2 cellular contexts compared by ENCODE assay signal in the genomic region with DNA sequence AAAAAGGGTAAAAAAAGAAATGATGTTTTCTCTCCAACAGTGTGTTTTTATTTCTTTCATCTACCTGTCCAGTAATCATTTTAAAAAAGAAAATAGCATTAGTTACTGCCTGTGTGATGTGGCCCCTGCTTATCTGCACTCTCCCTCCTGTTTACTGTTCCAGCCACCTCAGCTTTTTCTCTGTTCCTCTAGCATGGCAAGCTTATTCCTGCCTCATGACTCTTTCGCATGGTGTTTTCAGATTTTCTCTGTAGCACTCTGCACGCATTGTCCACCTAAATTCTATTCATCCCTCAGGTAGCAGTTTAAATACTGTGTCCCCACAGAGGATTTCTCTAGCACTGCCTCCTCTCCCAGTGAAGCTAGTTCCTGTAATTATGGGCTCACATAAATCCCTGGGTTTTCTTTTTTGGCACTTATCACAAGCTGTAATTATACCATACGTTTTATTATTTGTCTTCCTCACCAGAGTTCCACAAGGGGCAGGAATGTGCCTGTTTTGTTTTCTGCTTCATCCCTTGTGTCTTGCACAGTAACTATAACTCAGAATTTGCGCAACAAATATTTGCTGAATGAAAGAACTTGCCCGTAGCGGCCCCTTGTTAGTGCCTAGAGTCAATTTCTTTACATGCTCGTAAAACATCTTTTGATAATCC.
TF ChIP-seq lines count a peak whose summit lies in the region.

No MANE protein-coding gene starts in this region.

TF ChIP-seq in HEK293, 187 proteins besides CTCF, POLR2A, EP300 and RAD21 (continued from another document):
- peak; percentile 95 for TF ChIP-seq PRDM6 (tag by site-specific recombination; IDR thresholded peaks at IDR 0.05)
- no peak for TF ChIP-seq ZNF48 (tag by site-specific recombination; IDR thresholded peaks at IDR 0.05)
- 0 out of 2 replicates have a peak, but pooled peaks have one; percentile 6 for TF ChIP-seq ZNF335 (tag by site-specific recombination; conservative IDR thresholded peaks at IDR 0.05)
- TF ChIP-seq, protein P1, sequence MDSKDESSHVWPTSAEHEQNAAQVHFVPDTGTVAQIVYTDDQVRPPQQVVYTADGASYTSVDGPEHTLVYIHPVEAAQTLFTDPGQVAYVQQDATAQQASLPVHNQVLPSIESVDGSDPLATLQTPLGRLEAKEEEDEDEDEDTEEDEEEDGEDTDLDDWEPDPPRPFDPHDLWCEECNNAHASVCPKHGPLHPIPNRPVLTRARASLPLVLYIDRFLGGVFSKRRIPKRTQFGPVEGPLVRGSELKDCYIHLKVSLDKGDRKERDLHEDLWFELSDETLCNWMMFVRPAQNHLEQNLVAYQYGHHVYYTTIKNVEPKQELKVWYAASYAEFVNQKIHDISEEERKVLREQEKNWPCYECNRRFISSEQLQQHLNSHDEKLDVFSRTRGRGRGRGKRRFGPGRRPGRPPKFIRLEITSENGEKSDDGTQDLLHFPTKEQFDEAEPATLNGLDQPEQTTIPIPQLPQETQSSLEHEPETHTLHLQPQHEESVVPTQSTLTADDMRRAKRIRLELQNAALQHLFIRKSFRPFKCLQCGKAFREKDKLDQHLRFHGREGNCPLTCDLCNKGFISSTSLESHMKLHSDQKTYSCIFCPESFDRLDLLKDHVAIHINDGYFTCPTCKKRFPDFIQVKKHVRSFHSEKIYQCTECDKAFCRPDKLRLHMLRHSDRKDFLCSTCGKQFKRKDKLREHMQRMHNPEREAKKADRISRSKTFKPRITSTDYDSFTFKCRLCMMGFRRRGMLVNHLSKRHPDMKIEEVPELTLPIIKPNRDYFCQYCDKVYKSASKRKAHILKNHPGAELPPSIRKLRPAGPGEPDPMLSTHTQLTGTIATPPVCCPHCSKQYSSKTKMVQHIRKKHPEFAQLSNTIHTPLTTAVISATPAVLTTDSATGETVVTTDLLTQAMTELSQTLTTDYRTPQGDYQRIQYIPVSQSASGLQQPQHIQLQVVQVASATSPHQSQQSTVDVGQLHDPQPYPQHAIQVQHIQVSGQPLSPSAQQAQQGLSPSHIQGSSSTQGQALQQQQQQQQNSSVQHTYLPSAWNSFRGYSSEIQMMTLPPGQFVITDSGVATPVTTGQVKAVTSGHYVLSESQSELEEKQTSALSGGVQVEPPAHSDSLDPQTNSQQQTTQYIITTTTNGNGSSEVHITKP (tag by site-specific recombination; IDR thresholded peaks at IDR 0.05) = peak; percentile 47; the same call in 1 of the 2 replicates
- TF ChIP-seq, protein P2, sequence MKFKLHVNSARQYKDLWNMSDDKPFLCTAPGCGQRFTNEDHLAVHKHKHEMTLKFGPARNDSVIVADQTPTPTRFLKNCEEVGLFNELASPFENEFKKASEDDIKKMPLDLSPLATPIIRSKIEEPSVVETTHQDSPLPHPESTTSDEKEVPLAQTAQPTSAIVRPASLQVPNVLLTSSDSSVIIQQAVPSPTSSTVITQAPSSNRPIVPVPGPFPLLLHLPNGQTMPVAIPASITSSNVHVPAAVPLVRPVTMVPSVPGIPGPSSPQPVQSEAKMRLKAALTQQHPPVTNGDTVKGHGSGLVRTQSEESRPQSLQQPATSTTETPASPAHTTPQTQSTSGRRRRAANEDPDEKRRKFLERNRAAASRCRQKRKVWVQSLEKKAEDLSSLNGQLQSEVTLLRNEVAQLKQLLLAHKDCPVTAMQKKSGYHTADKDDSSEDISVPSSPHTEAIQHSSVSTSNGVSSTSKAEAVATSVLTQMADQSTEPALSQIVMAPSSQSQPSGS (tag by site-specific recombination; IDR thresholded peaks at IDR 0.05; ENCODE audit: low read depth) = no peak
- TF ChIP-seq SP7 (tag by site-specific recombination; IDR thresholded peaks at IDR 0.05) = peak; percentile 99
- TF ChIP-seq, protein P3, sequence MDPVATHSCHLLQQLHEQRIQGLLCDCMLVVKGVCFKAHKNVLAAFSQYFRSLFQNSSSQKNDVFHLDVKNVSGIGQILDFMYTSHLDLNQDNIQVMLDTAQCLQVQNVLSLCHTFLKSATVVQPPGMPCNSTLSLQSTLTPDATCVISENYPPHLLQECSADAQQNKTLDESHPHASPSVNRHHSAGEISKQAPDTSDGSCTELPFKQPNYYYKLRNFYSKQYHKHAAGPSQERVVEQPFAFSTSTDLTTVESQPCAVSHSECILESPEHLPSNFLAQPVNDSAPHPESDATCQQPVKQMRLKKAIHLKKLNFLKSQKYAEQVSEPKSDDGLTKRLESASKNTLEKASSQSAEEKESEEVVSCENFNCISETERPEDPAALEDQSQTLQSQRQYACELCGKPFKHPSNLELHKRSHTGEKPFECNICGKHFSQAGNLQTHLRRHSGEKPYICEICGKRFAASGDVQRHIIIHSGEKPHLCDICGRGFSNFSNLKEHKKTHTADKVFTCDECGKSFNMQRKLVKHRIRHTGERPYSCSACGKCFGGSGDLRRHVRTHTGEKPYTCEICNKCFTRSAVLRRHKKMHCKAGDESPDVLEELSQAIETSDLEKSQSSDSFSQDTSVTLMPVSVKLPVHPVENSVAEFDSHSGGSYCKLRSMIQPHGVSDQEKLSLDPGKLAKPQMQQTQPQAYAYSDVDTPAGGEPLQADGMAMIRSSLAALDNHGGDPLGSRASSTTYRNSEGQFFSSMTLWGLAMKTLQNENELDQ (tag by site-specific recombination; IDR thresholded peaks at IDR 0.05; ENCODE audit: low read depth) = no peak
- TF ChIP-seq, protein P4, sequence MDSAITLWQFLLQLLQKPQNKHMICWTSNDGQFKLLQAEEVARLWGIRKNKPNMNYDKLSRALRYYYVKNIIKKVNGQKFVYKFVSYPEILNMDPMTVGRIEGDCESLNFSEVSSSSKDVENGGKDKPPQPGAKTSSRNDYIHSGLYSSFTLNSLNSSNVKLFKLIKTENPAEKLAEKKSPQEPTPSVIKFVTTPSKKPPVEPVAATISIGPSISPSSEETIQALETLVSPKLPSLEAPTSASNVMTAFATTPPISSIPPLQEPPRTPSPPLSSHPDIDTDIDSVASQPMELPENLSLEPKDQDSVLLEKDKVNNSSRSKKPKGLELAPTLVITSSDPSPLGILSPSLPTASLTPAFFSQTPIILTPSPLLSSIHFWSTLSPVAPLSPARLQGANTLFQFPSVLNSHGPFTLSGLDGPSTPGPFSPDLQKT (IDR thresholded peaks at IDR 0.05; ENCODE audit: borderline replicate concordance, low read depth, low read length) = no peak
- no peak for TF ChIP-seq SP3 (tag by site-specific recombination; IDR thresholded peaks at IDR 0.05)
- no peak for TF ChIP-seq ZNF10 (tag by site-specific recombination; IDR thresholded peaks at IDR 0.05)
- no peak for TF ChIP-seq ZNF19 (tag by site-specific recombination; IDR thresholded peaks at IDR 0.05; ENCODE audit: low read depth)

TF ChIP-seq in liver, 16 proteins besides CTCF, POLR2A, EP300 and RAD21 (continued from another document):
- TF ChIP-seq, protein P5, sequence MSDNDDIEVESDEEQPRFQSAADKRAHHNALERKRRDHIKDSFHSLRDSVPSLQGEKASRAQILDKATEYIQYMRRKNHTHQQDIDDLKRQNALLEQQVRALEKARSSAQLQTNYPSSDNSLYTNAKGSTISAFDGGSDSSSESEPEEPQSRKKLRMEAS (IDR thresholded peaks at IDR 0.05) = no peak
- TF ChIP-seq RXRA (IDR thresholded peaks at IDR 0.05) (peak in 1 of 2 donors; percentile 11), YY1 (IDR thresholded peaks at IDR 0.05) (no peak), HNF4A (conservative IDR thresholded peaks at IDR 0.05) (peak; percentile 11 to 27), EGR1 (IDR thresholded peaks at IDR 0.05; ENCODE audit: low read depth in 2 of 2) (no peak)
TF ChIP-seq in liver: peak in this region for 2.
